Comparison of ENCODE assay signal across 32 cellular contexts in the genomic region with DNA sequence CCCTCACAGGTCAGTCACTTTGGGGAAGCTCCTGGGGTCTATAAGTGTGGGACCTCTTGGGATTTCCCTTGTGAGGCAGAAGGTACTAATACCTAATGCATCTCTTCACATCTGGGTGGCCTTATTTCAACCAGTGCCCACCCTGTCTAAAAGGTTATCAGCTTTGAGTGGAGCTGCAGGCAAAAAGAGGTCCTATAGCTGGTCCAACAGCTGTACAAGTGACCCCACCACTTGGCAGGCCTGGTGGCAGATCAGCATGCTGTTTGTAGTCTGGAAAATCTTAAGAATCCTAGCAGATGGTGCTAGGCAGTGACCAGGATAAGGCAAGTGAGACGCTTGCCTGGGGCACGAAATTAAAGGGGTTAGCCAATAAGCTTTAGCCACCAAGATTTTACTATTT. TPM values are rescaled to one million over a fixed set of nuclear protein-coding genes. Genes with fewer than 3 reads are reported as not detected.
"Had no signal": no experiment of that assay in that cellular context is flagged by ENCODE, and none has a peak within 500 bp of the region (broad histone marks: within the 10 kb centered on the region; RNA-seq: fewer than 3 reads in every experiment).

No MANE protein-coding gene starts in this region.

- H3K4me3 Mint-ChIP-seq: dendritic cell treated with granulocyte-macrophage colony-stimulating factor and Interleukin-4, amounts not matched to agents 40 ng/mL and 50 ng/mL, for 4 days; natural killer cell treated with Interleukin-12 subunit alpha and Interleukin-12 subunit beta and Interleukin-15 and Interleukin-18, amount 100 ng/mL, for 72 hours; neural crest cell; stimulated activated naive CD8-positive, alpha-beta T cell treated with anti-CD3 and anti-CD28 coated beads, Interleukin-15, amount 100 ng/mL, for 72 hours had no signal

- H3K27ac Mint-ChIP-seq: dendritic cell treated with granulocyte-macrophage colony-stimulating factor and Interleukin-4, amounts not matched to agents 40 ng/mL and 50 ng/mL, for 4 days; naive B cell; natural killer cell treated with Interleukin-12 subunit alpha and Interleukin-12 subunit beta and Interleukin-15 and Interleukin-18, amount 100 ng/mL, for 72 hours; stimulated activated naive CD8-positive, alpha-beta T cell treated with anti-CD3 and anti-CD28 coated beads, Interleukin-15, amount 100 ng/mL, for 72 hours had no signal

- H3K9me3 ChIP-seq: neutrophil, pancreas, right lobe of liver had no signal

- H3K36me3 ChIP-seq: esophagus muscularis mucosa, lower lobe of right lung, neutrophil, pancreas, right lobe of liver, suprapubic skin had no signal

- ATAC-seq: left ventricle myocardium superior; lower lobe of right lung; natural killer cell treated with Interleukin-12 subunit alpha and Interleukin-12 subunit beta and Interleukin-15 and Interleukin-18, amount 100 ng/mL, for 72 hours; pancreas; right lobe of liver; stimulated activated naive CD8-positive, alpha-beta T cell treated with anti-CD3 and anti-CD28 coated beads, Interleukin-15, amount 100 ng/mL, for 72 hours had no signal

- H3K4me1 ChIP-seq: esophagus muscularis mucosa, lower lobe of right lung, pancreas, right lobe of liver, suprapubic skin had no signal

- H3K27me3 ChIP-seq: esophagus muscularis mucosa, pancreas, right lobe of liver had no signal

- DNase-seq: effector CD8-positive, alpha-beta T cell; left ventricle myocardium superior; lower lobe of right lung; naive B cell; pancreas; retina; stimulated activated CD4-positive, alpha-beta T cell treated with anti-CD3 and anti-CD28 coated beads, Interleukin-12 subunit alpha, Interleukin-12 subunit beta, amount 100 ng/mL, for 4 hours; stimulated activated CD4-positive, alpha-beta T cell treated with anti-CD3 and anti-CD28 coated beads, Interleukin-1b, Interleukin-23, amount 100 ng/mL, for 48 hours; stimulated activated CD4-positive, alpha-beta T cell treated with anti-CD3 and anti-CD28 coated beads, Interleukin-4, amount 100 ng/mL, for 1 hour; stimulated activated CD8-positive, alpha-beta memory T cell treated with anti-CD3 and anti-CD28 coated beads, Interleukin-4, amount 100 ng/mL, for 48 hours; stimulated activated naive CD4-positive, alpha-beta T cell; stimulated activated naive CD8-positive, alpha-beta T cell treated with anti-CD3 and anti-CD28 coated beads, Interleukin-15, amount 100 ng/mL, for 72 hours; trophoblast cell had no signal

- H3K4me1 Mint-ChIP-seq: neural crest cell had no signal

- H3K27ac ChIP-seq: esophagus muscularis mucosa, lower lobe of right lung, neutrophil, pancreas, right lobe of liver, suprapubic skin had no signal

- H3K4me3 ChIP-seq: esophagus muscularis mucosa, lower lobe of right lung, pancreas, right lobe of liver, smooth muscle cell, suprapubic skin had no signal

RNA-seq across cellular contexts. Expression of a gene that starts 51.6 kb away (rescaled TPM):
- total RNA-seq: endothelial cell of umbilical vein; epithelial cell of proximal tubule; esophagus muscularis mucosa; fibroblast of lung; fibroblast of villous mesenchyme; frontal cortex; left ventricle myocardium superior; lower lobe of right lung; mononuclear cell; natural killer cell treated with Interleukin-12 subunit alpha and Interleukin-12 subunit beta and Interleukin-15 and Interleukin-18, amount 100 ng/mL, for 72 hours; neural crest cell; omental fat pad; pancreas; posterior vena cava; pulmonary artery endothelial cell; right lobe of liver; smooth muscle cell; suprapubic skin; urinary bladder had no signal
- polyA plus RNA-seq: endothelial cell of umbilical vein, fibroblast of lung, keratinocyte, pancreas, smooth muscle cell, urinary bladder had no signal
